Comparison of ENCODE assay signal across 13 cellular contexts in genomic region chrX:46865281-46865680, GRCh38. TPM values are rescaled to one million over a fixed set of nuclear protein-coding genes. Genes with fewer than 3 reads are reported as not detected.
DNase-seq lines count a peak whose midpoint lies in the region; ATAC-seq and TF ChIP-seq lines count a peak whose summit lies in the region.
"Had no signal": no experiment of that assay in that cellular context is flagged by ENCODE, and none has a peak within 500 bp of the region (broad histone marks: within the 10 kb centered on the region; RNA-seq: fewer than 3 reads in every experiment).

No MANE protein-coding gene starts in this region.

- DNase-seq in Calu3 (no peak), M059J (ENCODE audit: low read depth) (peak; percentile 79), cardiac fibroblast (ENCODE audit: low read depth in 2 of 2) (peak; percentile 45 to 57), Karpas-422 (no peak)
- no peak for DNase-seq in activated CD4-positive, alpha-beta T cell treated with anti-CD3 and anti-CD28 coated beads for 4 hours
- DNase-seq in NK-92 treated with Interleukin-12 subunit alpha and Interleukin-12 subunit beta, amount 100 ng/mL, for 24 hours (lab: John Stamatoyannopoulos, UW), result no peak
- DNase-seq: adrenal gland; left colon; NCI-H510A; pancreas; stimulated activated CD4-positive, alpha-beta T cell treated with anti-CD3 and anti-CD28 coated beads, Interleukin-4, amount 100 ng/mL, for 1 hour had no signal

- H3K27ac Mint-ChIP-seq in Calu3 (ENCODE audit: unreplicated experiment), result peak overlapping the region; percentile 27

- peaks cover 7% of the 10 kb centered on the region for H3K4me1 Mint-ChIP-seq in Calu3 (ENCODE audit: low read depth, unreplicated experiment)

- H3K27me3 ChIP-seq in Karpas-422 (ENCODE audit: low read length), result no peaks in the 10 kb centered on the region
- H3K27me3 ChIP-seq: adrenal gland, pancreas had no signal

- no peak overlapping the region for H3K4me3 ChIP-seq in cardiac fibroblast (replicated peaks in 1 of 2; ENCODE audit: low read depth in 2 of 2, low read length in 2 of 2)
- H3K4me3 ChIP-seq in mesodermal cell (ENCODE audit: extremely low read depth, insufficient read depth, low read length, poor library complexity, severe bottlenecking), result no peak overlapping the region
- H3K4me3 ChIP-seq in Karpas-422 (ENCODE audit: low read length), result no peak overlapping the region
- H3K4me3 ChIP-seq: adrenal gland, pancreas had no signal

- H3K9me3 Mint-ChIP-seq in Calu3 (ENCODE audit: low read depth, unreplicated experiment), result no peaks in the 10 kb centered on the region

- intact Hi-C loops in Calu3 (cut with micrococcal nuclease; ENCODE audit: unreplicated experiment), result no loop called here

- H3K9me3 ChIP-seq in mesodermal cell (ENCODE audit: control insufficient read depth, low read length) (no peaks in the 10 kb centered on the region), Karpas-422 (ENCODE audit: low read length) (no peaks in the 10 kb centered on the region)
- H3K9me3 ChIP-seq: adrenal gland, pancreas had no signal

- H3K4me2 ChIP-seq in Karpas-422 (ENCODE audit: low read depth, low read length, poor library complexity, severe bottlenecking), result no peak overlapping the region

- H3K27me3 Mint-ChIP-seq in Calu3 (ENCODE audit: unreplicated experiment), result no peaks in the 10 kb centered on the region

- WGBS in mesodermal cell (ENCODE audit: insufficient coverage in 2 of 2), 2 experiments, result no CpG with 5 or more reads among the region's 4 CpGs

- H3K27ac ChIP-seq in mesodermal cell (ENCODE audit: low read depth, low read length, severe bottlenecking) (peak overlapping the region; percentile 16), Karpas-422 (ENCODE audit: low read length) (no peak overlapping the region)
- H3K27ac ChIP-seq: pancreas had no signal

- no peak overlapping the region for H2AFZ ChIP-seq in Karpas-422 (ENCODE audit: low read length)

- H4K20me1 ChIP-seq in Karpas-422 (ENCODE audit: insufficient read depth, low read depth, low read length), result no peaks in the 10 kb centered on the region

- no peaks in the 10 kb centered on the region for H3K4me1 ChIP-seq in mesodermal cell (ENCODE audit: control insufficient read depth, insufficient read depth, low read length, poor library complexity, severe bottlenecking)
- no peaks in the 10 kb centered on the region for H3K4me1 ChIP-seq in Karpas-422 (ENCODE audit: low read length)
- H3K4me1 ChIP-seq: adrenal gland, pancreas had no signal

- BruUV-seq in Calu3 (replicated peaks; lab: Mats Ljungman, UMichigan), result no TSS peak

- no peak for TF ChIP-seq CTCF in Calu3 (IDR thresholded peaks at IDR 0.05; ENCODE audit: unreplicated experiment)
- no peak for TF ChIP-seq CTCF in cardiac fibroblast (IDR thresholded peaks at IDR 0.05; ENCODE audit: low read depth, low read length)

- ATAC-seq in HG03097 (IDR thresholded peaks at IDR 0.05; ENCODE audit: low FRiP score, unreplicated experiment), result no peak
- ATAC-seq: left colon had no signal

- H3K9ac ChIP-seq in Karpas-422 (ENCODE audit: low read length), result no peak overlapping the region

- CTCF ChIA-PET in Calu3 (lab: Charles Lee), result no interaction called here

- H3K9me2 ChIP-seq in Karpas-422 (replicated peaks; ENCODE audit: insufficient read depth, low read length), result no peaks in the 10 kb centered on the region

- no peak overlapping the region for H3K4me3 Mint-ChIP-seq in Calu3 (ENCODE audit: low read depth, unreplicated experiment)

- H3K36me3 Mint-ChIP-seq in Calu3 (ENCODE audit: insufficient read depth, unreplicated experiment), result peaks cover 11% of the 10 kb centered on the region

- H3K79me2 ChIP-seq in Karpas-422 (ENCODE audit: low read length), result peaks cover 34% of the 10 kb centered on the region

- H3K36me3 ChIP-seq in mesodermal cell (ENCODE audit: control insufficient read depth, insufficient read depth, low read length), result peaks cover 52% of the 10 kb centered on the region
- H3K36me3 ChIP-seq in Karpas-422 (ENCODE audit: insufficient read depth, low read length), result 0 out of 2 replicates have a peak, but pooled peaks cover 2% of the 10 kb centered on the region
- H3K36me3 ChIP-seq: adrenal gland, pancreas had no signal

RNA-seq across cellular contexts. Expression of gene RP2, which starts 28.4 kb away (rescaled TPM):
- total RNA-seq in Calu3 (2022), result 25.5 and 28.6 TPM in 2 replicates
- 30.9 and 41.4 TPM in 2 replicates for total RNA-seq in M059J (2014; rRNA removed; shearing (Covaris generic))
- polyA plus RNA-seq in mesodermal cell (2013, experiment 1 of 2), result 17.0 TPM
- polyA plus RNA-seq in mesodermal cell (2013, experiment 2 of 2), result 16.4 TPM
- 7.2 and 17.0 TPM in 2 replicates for total RNA-seq in Karpas-422 (2014; rRNA removed; shearing (Covaris generic); ENCODE audit: low replicate concordance)

RNA-seq across cellular contexts. Expression of gene JADE3, which starts 46.9 kb away (rescaled TPM):
- total RNA-seq in Calu3 (2022), result 14.8 and 17.0 TPM in 2 replicates
- total RNA-seq in M059J (2014; rRNA removed; shearing (Covaris generic)), result 5.4 and 8.6 TPM in 2 replicates
- 13.5 TPM for polyA plus RNA-seq in mesodermal cell (2013, experiment 1 of 2)
- 15.2 TPM for polyA plus RNA-seq in mesodermal cell (2013, experiment 2 of 2)
- total RNA-seq in Karpas-422 (2014; rRNA removed; shearing (Covaris generic); ENCODE audit: low replicate concordance), result 0.07 and 0.29 TPM in 2 replicates

Comparison
In these comparisons a context has a peak if more than half of its experiments do, and no peak if none do; other contexts are left out.
1. DNase-seq: peak in M059J (single experiment) and cardiac fibroblast (2 of 2); none in Calu3 (single experiment), activated CD4-positive, alpha-beta T cell treated with anti-CD3 and anti-CD28 coated beads for 4 hours (0 of 2), NK-92 treated with Interleukin-12 subunit alpha and Interleukin-12 subunit beta, amount 100 ng/mL, for 24 hours (single experiment) and Karpas-422 (single experiment).